Comparison of ENCODE assay signal across 18 cellular contexts in the genomic region with DNA sequence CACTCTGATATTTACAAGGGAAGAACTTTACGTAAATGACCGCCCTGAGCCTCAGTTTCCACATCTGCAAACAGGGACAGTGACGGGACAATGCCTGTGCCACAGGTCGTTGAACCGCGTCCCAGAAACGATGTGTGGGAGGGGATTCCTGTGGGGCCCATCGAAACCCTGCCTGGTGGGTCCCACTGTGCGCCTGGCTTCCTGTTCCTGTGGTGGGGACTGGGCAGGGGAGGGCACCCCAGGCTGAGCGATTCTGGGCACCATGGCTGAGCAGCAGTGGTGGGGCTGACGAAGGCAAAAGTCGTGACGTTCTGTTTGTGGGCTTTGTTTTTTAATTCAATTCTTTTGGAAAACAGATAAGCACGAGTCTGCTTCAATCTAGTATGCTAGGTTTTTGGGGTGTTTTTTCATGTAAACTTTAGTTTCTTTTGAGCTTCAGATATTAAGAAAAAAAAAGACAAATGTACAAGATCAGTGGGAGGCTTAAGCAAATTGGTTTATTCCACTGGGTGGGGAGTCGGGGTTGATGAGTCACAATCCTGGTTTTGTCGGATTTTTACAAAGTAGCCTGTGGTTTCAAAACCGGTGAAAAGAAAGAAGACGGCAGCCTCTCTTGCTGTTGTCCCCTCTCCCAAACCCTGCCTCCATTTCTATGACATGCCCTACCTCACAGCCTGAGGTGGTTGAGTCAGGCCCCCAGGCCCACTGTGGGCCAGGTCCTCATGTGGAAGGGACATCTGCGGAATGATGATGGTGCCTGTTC. TPM values are rescaled to one million over a fixed set of nuclear protein-coding genes. Genes with fewer than 3 reads are reported as not detected.
DNase-seq lines count a peak whose midpoint lies in the region; ATAC-seq and TF ChIP-seq lines count a peak whose summit lies in the region.
"Had no signal": no experiment of that assay in that cellular context is flagged by ENCODE, and none has a peak within 500 bp of the region (broad histone marks: within the 10 kb centered on the region; RNA-seq: fewer than 3 reads in every experiment).

No MANE protein-coding gene starts in this region.

- ATAC-seq in central memory CD8-positive, alpha-beta T cell (replicated peaks; ENCODE audit: extremely low read depth, poor library complexity, severe bottlenecking): peak; percentile 40
- ATAC-seq in stimulated activated naive CD8-positive, alpha-beta T cell treated with anti-CD3 and anti-CD28 coated beads, Interleukin-15, amount 100 ng/mL, for 72 hours: peak; percentile 94
- ATAC-seq in HG03135 (IDR thresholded peaks at IDR 0.05; ENCODE audit: unreplicated experiment) (no peak), lower lobe of right lung (no peak)

- intact Hi-C loops in lower lobe of right lung (cut with DNase I): no loop called here

- H3K9me3 ChIP-seq in SJSA1 (replicated peaks): no peaks in the 10 kb centered on the region
- H3K9me3 ChIP-seq in lower lobe of right lung: no peaks in the 10 kb centered on the region

- no peak for TF ChIP-seq CTCF in lower lobe of right lung (IDR thresholded peaks at IDR 0.05)

- H3K27me3 Mint-ChIP-seq in activated T-cell treated with anti-CD3 and anti-CD28 coated beads, Interleukin-2, amount 50 U/mL, for 24 hours: peaks cover 87% of the 10 kb centered on the region
- H3K27me3 Mint-ChIP-seq in central memory CD8-positive, alpha-beta T cell: peaks cover 88% of the 10 kb centered on the region
- peaks cover 90% of the 10 kb centered on the region for H3K27me3 Mint-ChIP-seq in stimulated activated naive CD8-positive, alpha-beta T cell treated with anti-CD3 and anti-CD28 coated beads, Interleukin-15, amount 100 ng/mL, for 72 hours

- peak overlapping the region; percentile 86 for H3K27ac ChIP-seq in SJSA1
- no peak overlapping the region for H3K27ac ChIP-seq in lower lobe of right lung
- H3K27ac ChIP-seq: KMS-11 had no signal

- no peak overlapping the region for H3K27ac Mint-ChIP-seq in activated T-cell treated with anti-CD3 and anti-CD28 coated beads, Interleukin-2, amount 50 U/mL, for 24 hours
- no peak overlapping the region for H3K27ac Mint-ChIP-seq in central memory CD8-positive, alpha-beta T cell (ENCODE audit: low read depth)
- no peak overlapping the region for H3K27ac Mint-ChIP-seq in stimulated activated naive CD8-positive, alpha-beta T cell treated with anti-CD3 and anti-CD28 coated beads, Interleukin-15, amount 100 ng/mL, for 72 hours

- no peaks in the 10 kb centered on the region for H3K36me3 Mint-ChIP-seq in activated T-cell treated with anti-CD3 and anti-CD28 coated beads, Interleukin-2, amount 50 U/mL, for 24 hours (ENCODE audit: low read depth)
- no peaks in the 10 kb centered on the region for H3K36me3 Mint-ChIP-seq in central memory CD8-positive, alpha-beta T cell (ENCODE audit: insufficient read depth)

- H3K4me1 Mint-ChIP-seq in activated T-cell treated with anti-CD3 and anti-CD28 coated beads, Interleukin-2, amount 50 U/mL, for 24 hours (ENCODE audit: low read depth): peaks cover 14% of the 10 kb centered on the region
- no peaks in the 10 kb centered on the region for H3K4me1 Mint-ChIP-seq in central memory CD8-positive, alpha-beta T cell
- H3K4me1 Mint-ChIP-seq in stimulated activated naive CD8-positive, alpha-beta T cell treated with anti-CD3 and anti-CD28 coated beads, Interleukin-15, amount 100 ng/mL, for 72 hours: peaks cover 19% of the 10 kb centered on the region

- peak; percentile 32 to 35 for DNase-seq in activated T-cell treated with anti-CD3 and anti-CD28 coated beads, Interleukin-2, amount 50 U/mL, for 48 hours
- DNase-seq in activated T-cell treated with anti-CD3 and anti-CD28 coated beads, Interleukin-2, amount 50 U/mL, for 24 hours: no peak
- peak in 1 of 2 experiments; percentile 70 for DNase-seq in SJSA1 (ENCODE audit: low read depth in 1 of 2, low spot score in 2 of 2)
- no peak for DNase-seq in central memory CD8-positive, alpha-beta T cell (ENCODE audit: low spot score in 2 of 2)
- DNase-seq in stimulated activated naive CD8-positive, alpha-beta T cell treated with anti-CD3 and anti-CD28 coated beads, Interleukin-15, amount 100 ng/mL, for 72 hours: peak in 1 of 2 donors; percentile 62
- DNase-seq in lower lobe of right lung: no peak
- no peak for DNase-seq in DMS114 treated with DMSO at 0.1 percent for 48 hours (lab: John Stamatoyannopoulos, UW; ENCODE audit: unreplicated experiment)
- DNase-seq: ACHN; activated naive CD4-positive, alpha-beta T cell treated with anti-CD3 and anti-CD28 coated beads, Interleukin-2, amount 50 U/mL, for 16 hours; COR-L47; effector CD8-positive, alpha-beta T cell; NCI-H1436 treated with DMSO at 0.1 percent for 48 hours; NCI-H446 treated with DMSO at 0.1 percent for 48 hours; occipital lobe; stimulated activated CD4-positive, alpha-beta T cell treated with anti-CD3 and anti-CD28 coated beads, Interleukin-4, amount 100 ng/mL, for 4 hours; stimulated activated naive CD4-positive, alpha-beta T cell had no signal

- H3K4me3 ChIP-seq in SJSA1: no peak overlapping the region
- H3K4me3 ChIP-seq in lower lobe of right lung: no peak overlapping the region

- peaks cover 39% of the 10 kb centered on the region for H3K4me1 ChIP-seq in SJSA1 (replicated peaks)
- H3K4me1 ChIP-seq in lower lobe of right lung: no peaks in the 10 kb centered on the region

- H3K9me3 Mint-ChIP-seq in activated T-cell treated with anti-CD3 and anti-CD28 coated beads, Interleukin-2, amount 50 U/mL, for 24 hours: no peaks in the 10 kb centered on the region
- H3K9me3 Mint-ChIP-seq in central memory CD8-positive, alpha-beta T cell: no peaks in the 10 kb centered on the region
- no peaks in the 10 kb centered on the region for H3K9me3 Mint-ChIP-seq in stimulated activated naive CD8-positive, alpha-beta T cell treated with anti-CD3 and anti-CD28 coated beads, Interleukin-15, amount 100 ng/mL, for 72 hours

- H3K27me3 ChIP-seq in SJSA1 (replicated peaks) (no peaks in the 10 kb centered on the region), lower lobe of right lung (ENCODE audit: low read depth) (peaks cover 15% of the 10 kb centered on the region)

- H3K4me3 Mint-ChIP-seq in activated T-cell treated with anti-CD3 and anti-CD28 coated beads, Interleukin-2, amount 50 U/mL, for 24 hours: no peak overlapping the region
- H3K4me3 Mint-ChIP-seq in central memory CD8-positive, alpha-beta T cell: no peak overlapping the region
- peak overlapping the region; percentile 32 to 37 for H3K4me3 Mint-ChIP-seq in stimulated activated naive CD8-positive, alpha-beta T cell treated with anti-CD3 and anti-CD28 coated beads, Interleukin-15, amount 100 ng/mL, for 72 hours

- H3K36me3 ChIP-seq in SJSA1 (no peaks in the 10 kb centered on the region), lower lobe of right lung (no peaks in the 10 kb centered on the region)

RNA-seq across cellular contexts. Expression of a gene that starts 40.4 kb away (rescaled TPM):
- total RNA-seq in SJSA1 (2014; rRNA removed; shearing (Covaris generic)): not detected in 2 replicates
- 0.97 TPM for total RNA-seq in lower lobe of right lung

RNA-seq across cellular contexts. Expression of a gene that starts 42.2 kb away (rescaled TPM):
- 726 and 1,015 TPM in 2 replicates for total RNA-seq in SJSA1 (2014; rRNA removed; shearing (Covaris generic))
- 744 TPM for total RNA-seq in lower lobe of right lung

Comparison
In these comparisons a context has a peak if more than half of its experiments do, and no peak if none do; other contexts are left out.
1. DNase-seq: peak in activated T-cell treated with anti-CD3 and anti-CD28 coated beads, Interleukin-2, amount 50 U/mL, for 48 hours (2 of 2); none in activated T-cell treated with anti-CD3 and anti-CD28 coated beads, Interleukin-2, amount 50 U/mL, for 24 hours (single experiment), central memory CD8-positive, alpha-beta T cell (0 of 2), lower lobe of right lung (single experiment) and DMS114 treated with DMSO at 0.1 percent for 48 hours (single experiment).
2. H3K4me3 Mint-ChIP-seq: peak in stimulated activated naive CD8-positive, alpha-beta T cell treated with anti-CD3 and anti-CD28 coated beads, Interleukin-15, amount 100 ng/mL, for 72 hours (2 of 2); none in activated T-cell treated with anti-CD3 and anti-CD28 coated beads, Interleukin-2, amount 50 U/mL, for 24 hours (single experiment) and central memory CD8-positive, alpha-beta T cell (single experiment).
3. ATAC-seq: peak in central memory CD8-positive, alpha-beta T cell (single experiment) and stimulated activated naive CD8-positive, alpha-beta T cell treated with anti-CD3 and anti-CD28 coated beads, Interleukin-15, amount 100 ng/mL, for 72 hours (single experiment); none in HG03135 (single experiment) and lower lobe of right lung (0 of 2).